In genomic region chr4:156779774-156780173, GRCh38 we compare ENCODE assay signal across 16 cellular contexts.
DNase-seq lines count a peak whose midpoint lies in the region; ATAC-seq and TF ChIP-seq lines count a peak whose summit lies in the region.
"Had no signal": no experiment of that assay in that cellular context is flagged by ENCODE, and none has a peak within 500 bp of the region (broad histone marks: within the 10 kb centered on the region; RNA-seq: fewer than 3 reads in every experiment).

No MANE protein-coding gene starts in this region.

- H3K27me3 ChIP-seq in SJCRH30 (no peaks in the 10 kb centered on the region), esophagus squamous epithelium (no peaks in the 10 kb centered on the region)
- H3K27me3 ChIP-seq: heart right ventricle had no signal

- DNase-seq in GM04503 (ENCODE audit: low read depth), result peak; percentile 82
- no peak for DNase-seq in SJCRH30
- DNase-seq in fibroblast of pulmonary artery (ENCODE audit: low read depth), result peak; percentile 67
- peak; percentile 72 for DNase-seq in skeletal muscle cell (ENCODE audit: low read depth)
- no peak for DNase-seq in esophagus squamous epithelium (lab: John Stamatoyannopoulos, UW)
- DNase-seq in caudate nucleus (lab: John Stamatoyannopoulos, UW), result no peak
- no peak for DNase-seq in activated naive CD4-positive, alpha-beta T cell treated with Interleukin-2 at 50 U/mL for 16 hours
- DNase-seq: activated CD4-positive, alpha-beta memory T cell treated with anti-CD3 and anti-CD28 coated beads for 36 hours; activated naive CD4-positive, alpha-beta T cell; CD8-positive, alpha-beta memory T cell; heart right ventricle; posterior cingulate gyrus; stimulated activated CD4-positive, alpha-beta T cell treated with anti-CD3 and anti-CD28 coated beads, Interleukin-4, amount 100 ng/mL, for 1 hour; stimulated activated naive CD4-positive, alpha-beta T cell treated with Interleukin-2 at 50 U/mL for 16 hours had no signal

- H3K36me3 ChIP-seq in SJCRH30, result no peaks in the 10 kb centered on the region
- H3K36me3 ChIP-seq in esophagus squamous epithelium, result no peaks in the 10 kb centered on the region
- H3K36me3 ChIP-seq: heart right ventricle had no signal

- 56 to 87% methylated on average over 1 of the region's 1 CpG for WGBS in esophagus squamous epithelium, 2 donors

- TF ChIP-seq CTCF in fibroblast of pulmonary artery (IDR thresholded peaks at IDR 0.05; ENCODE audit: low read length, missing control alignments), result no peak
- TF ChIP-seq CTCF in esophagus squamous epithelium (IDR thresholded peaks at IDR 0.05), result no peak

- H3K9me3 ChIP-seq in SJCRH30 (replicated peaks), result no peaks in the 10 kb centered on the region
- H3K9me3 ChIP-seq in esophagus squamous epithelium, result no peaks in the 10 kb centered on the region
- H3K9me3 ChIP-seq: heart right ventricle had no signal

- H3K27ac ChIP-seq in SJCRH30, result 0 out of 2 replicates have a peak overlapping the region, but pooled peaks have one; percentile 5
- no peak overlapping the region for H3K27ac ChIP-seq in esophagus squamous epithelium
- H3K27ac ChIP-seq in caudate nucleus (ENCODE audit: low read depth, low read length), result no peak overlapping the region

- intact Hi-C loops in esophagus squamous epithelium (cut with DNase I), result no loop called here

- no peak for TF ChIP-seq POLR2A in esophagus squamous epithelium (IDR thresholded peaks at IDR 0.05)

- H3K4me3 ChIP-seq in SJCRH30 (no peak overlapping the region), fibroblast of pulmonary artery (replicated peaks; ENCODE audit: low read depth, low read length) (no peak overlapping the region), skeletal muscle cell (ENCODE audit: low read depth, low read length) (no peak overlapping the region), esophagus squamous epithelium (no peak overlapping the region)
- H3K4me3 ChIP-seq: heart right ventricle, K562 had no signal

- H3K4me1 ChIP-seq in SJCRH30 (no peaks in the 10 kb centered on the region; the same call in 1 of the 2 replicates), esophagus squamous epithelium (peaks cover 0 to 37% (median 10%) of the 10 kb centered on the region in 3 donors)

- no peak for ATAC-seq in GM18873 (IDR thresholded peaks at IDR 0.05; ENCODE audit: low FRiP score, unreplicated experiment)
- ATAC-seq: heart right ventricle, K562 had no signal

Comparison
In these comparisons a context has a peak if more than half of its experiments do, and no peak if none do; other contexts are left out.
1. DNase-seq: peak in GM04503 (single experiment), fibroblast of pulmonary artery (single experiment) and skeletal muscle cell (single experiment); none in SJCRH30 (0 of 2), esophagus squamous epithelium (single experiment), caudate nucleus (0 of 61) and activated naive CD4-positive, alpha-beta T cell treated with Interleukin-2 at 50 U/mL for 16 hours (single experiment).